ENCODE assay signal across 17 cellular contexts in genomic region chr5:128701301-128701700, GRCh38.
DNase-seq lines count a peak whose midpoint lies in the region; ATAC-seq and TF ChIP-seq lines count a peak whose summit lies in the region.
"Had no signal": no experiment of that assay in that cellular context is flagged by ENCODE, and none has a peak within 500 bp of the region (broad histone marks: within the 10 kb centered on the region; RNA-seq: fewer than 3 reads in every experiment).

No MANE protein-coding gene starts in this region.

- H3K9me2 ChIP-seq in GM23338 (ENCODE audit: insufficient read depth): peaks cover 12% of the 10 kb centered on the region; the same call in 1 of the 2 replicates

- H3K36me3 Mint-ChIP-seq in GM23338 (ENCODE audit: low read depth) (no peaks in the 10 kb centered on the region), mesothelial cell of epicardium (no peaks in the 10 kb centered on the region)
- H3K36me3 Mint-ChIP-seq: CD8-positive, alpha-beta T cell had no signal

- H4K20me1 ChIP-seq in GM23338 (replicated peaks; ENCODE audit: insufficient read depth): no peaks in the 10 kb centered on the region
- H4K20me1 ChIP-seq: BLaER1 treated with 17β-estradiol and CSF1 and Interleukin-3, amounts not matched to agents 10 nM and 100 nM had no signal

- H3K9me3 Mint-ChIP-seq in GM23338 (no peaks in the 10 kb centered on the region), mesothelial cell of epicardium (peaks cover 4% of the 10 kb centered on the region)
- H3K9me3 Mint-ChIP-seq: CD4-positive, alpha-beta T cell; CD8-positive, alpha-beta T cell had no signal

- H3K27ac Mint-ChIP-seq in GM23338 (peak overlapping the region; percentile 15; the same call in 1 of the 2 replicates), mesothelial cell of epicardium (peak overlapping the region; percentile 9)
- H3K27ac Mint-ChIP-seq: B cell; CD4-positive, alpha-beta T cell; CD8-positive, alpha-beta T cell had no signal

- H3K4me3 Mint-ChIP-seq in GM23338 (no peak overlapping the region), mesothelial cell of epicardium (no peak overlapping the region)
- H3K4me3 Mint-ChIP-seq: B cell; CD4-positive, alpha-beta T cell; CD8-positive, alpha-beta T cell had no signal

- H3K4me3 ChIP-seq in GM23338 (no peak overlapping the region), HAP-1 (no peak overlapping the region)
- H3K4me3 ChIP-seq: A549; BLaER1 treated with 17β-estradiol and CSF1 and Interleukin-3, amounts not matched to agents 10 nM and 100 nM had no signal

- ATAC-seq in GM23338: no peak
- ATAC-seq: A549; CD8-positive, alpha-beta T cell had no signal

- H3K4me1 ChIP-seq in GM23338 (ENCODE audit: insufficient read depth) (peaks cover 59% of the 10 kb centered on the region), HAP-1 (peaks cover 63% of the 10 kb centered on the region)
- H3K4me1 ChIP-seq: A549, Caco-2 had no signal

- H3K4me2 ChIP-seq in GM23338: peak overlapping the region; percentile 35; the same call in 1 of the 2 replicates
- H3K4me2 ChIP-seq: A549; BLaER1 treated with 17β-estradiol and CSF1 and Interleukin-3, amounts not matched to agents 10 nM and 100 nM had no signal

- no peak for DNase-seq in GM23338 (ENCODE audit: low spot score)
- DNase-seq in HAP-1 (ENCODE audit: low spot score in 2 of 2): peak; percentile 40 to 97
- no peak for DNase-seq in mesothelial cell of epicardium (ENCODE audit: low spot score in 2 of 2, unreplicated experiment in 2 of 2)
- DNase-seq in NCI-H146 treated with DMSO at 0.1 percent for 48 hours (lab: John Stamatoyannopoulos, UW; ENCODE audit: unreplicated experiment): no peak
- no peak for DNase-seq in islet precursor cell
- DNase-seq: AML-193; Caco-2; Calu3; CD4-positive, alpha-beta T cell; CD8-positive, alpha-beta T cell; DMS79 treated with DMSO at 0.1 percent for 48 hours; GF-D8 had no signal

- H3K36me3 ChIP-seq in GM23338 (ENCODE audit: insufficient read depth): no peaks in the 10 kb centered on the region
- no peaks in the 10 kb centered on the region for H3K36me3 ChIP-seq in HAP-1 (replicated peaks)
- H3K36me3 ChIP-seq: BLaER1 treated with 17β-estradiol and CSF1 and Interleukin-3, amounts not matched to agents 10 nM and 100 nM had no signal

- in situ Hi-C loops in HAP-1 (cut with MboI; ENCODE audit: low sequenced_read_pairs): no loop called here

- no peaks in the 10 kb centered on the region for H3F3A ChIP-seq in GM23338 (replicated peaks; ENCODE audit: low read depth)

- no peak overlapping the region for H3K27ac ChIP-seq in GM23338 (ENCODE audit: low read depth)
- H3K27ac ChIP-seq: 22Rv1; A549; BLaER1 treated with 17β-estradiol and CSF1 and Interleukin-3, amounts not matched to agents 10 nM and 100 nM; C4-2B had no signal

- no peaks in the 10 kb centered on the region for H3K9me3 ChIP-seq in HAP-1
- H3K9me3 ChIP-seq: A549, Caco-2 had no signal

- H3K27me3 ChIP-seq in GM23338 (ENCODE audit: insufficient read depth) (no peaks in the 10 kb centered on the region), HAP-1 (ENCODE audit: low read depth) (no peaks in the 10 kb centered on the region)
- H3K27me3 ChIP-seq: BLaER1 treated with 17β-estradiol and CSF1 and Interleukin-3, amounts not matched to agents 10 nM and 100 nM had no signal

- no peaks in the 10 kb centered on the region for H3K79me2 ChIP-seq in GM23338 (replicated peaks; ENCODE audit: insufficient read depth)

- TF ChIP-seq CTCF in GM23338 (conservative IDR thresholded peaks at IDR 0.05; ENCODE audit: low read depth in 2 of 2): no peak
- TF ChIP-seq CTCF in mesothelial cell of epicardium (IDR thresholded peaks at IDR 0.05; ENCODE audit: unreplicated experiment): no peak

- H2AFZ ChIP-seq in GM23338: no peak overlapping the region

- H3K4me1 Mint-ChIP-seq in GM23338 (peaks cover 40% of the 10 kb centered on the region), mesothelial cell of epicardium (peaks cover 26% of the 10 kb centered on the region)
- H3K4me1 Mint-ChIP-seq: B cell had no signal

- no peaks in the 10 kb centered on the region for H3K27me3 Mint-ChIP-seq in GM23338 (ENCODE audit: insufficient read depth, low read depth, poor library complexity)
- H3K27me3 Mint-ChIP-seq in mesothelial cell of epicardium (ENCODE audit: low read depth): no peaks in the 10 kb centered on the region
- H3K27me3 Mint-ChIP-seq: B cell had no signal

TF ChIP-seq in GM23338, 12 proteins besides CTCF, POLR2A, EP300 and RAD21 (continues in another document):
- TF ChIP-seq ETS1 (IDR thresholded peaks at IDR 0.05) (no peak), ZNF114 (CRISPR knock-in tag; IDR thresholded peaks at IDR 0.05) (no peak), EZH2 (IDR thresholded peaks at IDR 0.05; ENCODE audit: low read depth, unreplicated experiment) (no peak), CREB1 (CRISPR knock-in tag; IDR thresholded peaks at IDR 0.05; ENCODE audit: low read depth) (no peak)
- TF ChIP-seq, protein P1, sequence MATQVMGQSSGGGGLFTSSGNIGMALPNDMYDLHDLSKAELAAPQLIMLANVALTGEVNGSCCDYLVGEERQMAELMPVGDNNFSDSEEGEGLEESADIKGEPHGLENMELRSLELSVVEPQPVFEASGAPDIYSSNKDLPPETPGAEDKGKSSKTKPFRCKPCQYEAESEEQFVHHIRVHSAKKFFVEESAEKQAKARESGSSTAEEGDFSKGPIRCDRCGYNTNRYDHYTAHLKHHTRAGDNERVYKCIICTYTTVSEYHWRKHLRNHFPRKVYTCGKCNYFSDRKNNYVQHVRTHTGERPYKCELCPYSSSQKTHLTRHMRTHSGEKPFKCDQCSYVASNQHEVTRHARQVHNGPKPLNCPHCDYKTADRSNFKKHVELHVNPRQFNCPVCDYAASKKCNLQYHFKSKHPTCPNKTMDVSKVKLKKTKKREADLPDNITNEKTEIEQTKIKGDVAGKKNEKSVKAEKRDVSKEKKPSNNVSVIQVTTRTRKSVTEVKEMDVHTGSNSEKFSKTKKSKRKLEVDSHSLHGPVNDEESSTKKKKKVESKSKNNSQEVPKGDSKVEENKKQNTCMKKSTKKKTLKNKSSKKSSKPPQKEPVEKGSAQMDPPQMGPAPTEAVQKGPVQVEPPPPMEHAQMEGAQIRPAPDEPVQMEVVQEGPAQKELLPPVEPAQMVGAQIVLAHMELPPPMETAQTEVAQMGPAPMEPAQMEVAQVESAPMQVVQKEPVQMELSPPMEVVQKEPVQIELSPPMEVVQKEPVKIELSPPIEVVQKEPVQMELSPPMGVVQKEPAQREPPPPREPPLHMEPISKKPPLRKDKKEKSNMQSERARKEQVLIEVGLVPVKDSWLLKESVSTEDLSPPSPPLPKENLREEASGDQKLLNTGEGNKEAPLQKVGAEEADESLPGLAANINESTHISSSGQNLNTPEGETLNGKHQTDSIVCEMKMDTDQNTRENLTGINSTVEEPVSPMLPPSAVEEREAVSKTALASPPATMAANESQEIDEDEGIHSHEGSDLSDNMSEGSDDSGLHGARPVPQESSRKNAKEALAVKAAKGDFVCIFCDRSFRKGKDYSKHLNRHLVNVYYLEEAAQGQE (IDR thresholded peaks at IDR 0.05; ENCODE audit: unreplicated experiment): no peak

Comparison
In these comparisons a context has a peak if more than half of its experiments do, and no peak if none do; other contexts are left out.
1. DNase-seq: peak in HAP-1 (2 of 2); none in GM23338 (single experiment), mesothelial cell of epicardium (0 of 2), NCI-H146 treated with DMSO at 0.1 percent for 48 hours (single experiment) and islet precursor cell (single experiment).